Comparison of ENCODE assay signal across 10 cellular contexts in genomic region chr16:10502766-10503165, GRCh38.
"Had no signal": no experiment of that assay in that cellular context is flagged by ENCODE, and none has a peak within 500 bp of the region (broad histone marks: within the 10 kb centered on the region; RNA-seq: fewer than 3 reads in every experiment).

No MANE protein-coding gene starts in this region.

- H3K36me3 Mint-ChIP-seq: IgD-negative memory B cell had no signal

- FAIRE-seq: H54, HepG2 had no signal

- H3K27ac ChIP-seq: HL-60, KMS-11 had no signal

- ATAC-seq: HCT116, HepG2 had no signal

- H3K27me3 Mint-ChIP-seq: IgD-negative memory B cell had no signal

- H3K9me3 ChIP-seq: HAP-1 had no signal

- H3K9ac ChIP-seq: KMS-11 had no signal

- H3K36me3 ChIP-seq: HAP-1 had no signal

- H3K27ac Mint-ChIP-seq: HFFc6, IgD-negative memory B cell had no signal

- H3K4me3 ChIP-seq: HAP-1 had no signal

- H3K4me1 ChIP-seq: HAP-1 had no signal

- H3K4me2 ChIP-seq: KMS-11 had no signal

- DNase-seq: GOT3, HFFc6, KBM-7 had no signal

- H3K4me3 Mint-ChIP-seq: HFFc6, IgD-negative memory B cell had no signal

- H3K9me3 Mint-ChIP-seq: HFFc6, IgD-negative memory B cell had no signal
